Comparison of ENCODE assay signal across 1 cellular context in genomic region chr1:166974647-166975345, GRCh38.
TF ChIP-seq lines count a peak whose summit lies in the region.

No MANE protein-coding gene starts in this region.

TF ChIP-seq in K562, 482 proteins besides CTCF, POLR2A, EP300 and RAD21:
- TF ChIP-seq VEZF1 (CRISPR knock-in tag; IDR thresholded peaks at IDR 0.05) (peak; percentile 29; the same call in 1 of the 2 replicates), EGR1 (conservative IDR thresholded peaks at IDR 0.05) (peak; percentile 54), RNF2 (IDR thresholded peaks at IDR 0.05) (no peak), CGGBP1 (CRISPR knock-in tag; IDR thresholded peaks at IDR 0.05) (no peak)
